In genomic region chr16:86609115-86609514, GRCh38 we compare ENCODE assay signal across 16 cellular contexts. TPM values are rescaled to one million over a fixed set of nuclear protein-coding genes. Genes with fewer than 3 reads are reported as not detected.
A peak's percentile ranks its signal among the peaks of the same experiment; 100 is the strongest.
DNase-seq lines count a peak whose midpoint lies in the region; ATAC-seq and TF ChIP-seq lines count a peak whose summit lies in the region.
"Had no signal": no experiment of that assay in that cellular context is flagged by ENCODE, and none has a peak within 500 bp of the region (broad histone marks: within the 10 kb centered on the region; RNA-seq: fewer than 3 reads in every experiment).

No MANE protein-coding gene starts in this region.

- H3K36me3 ChIP-seq in left ventricle myocardium inferior = no peaks in the 10 kb centered on the region
- no peaks in the 10 kb centered on the region for H3K36me3 ChIP-seq in gastroesophageal sphincter

- peaks cover 3% of the 10 kb centered on the region for H3K27me3 Mint-ChIP-seq in Calu3 (ENCODE audit: unreplicated experiment)

- no peak for TF ChIP-seq EP300 in gastroesophageal sphincter (IDR thresholded peaks at IDR 0.05)

- H3K4me3 ChIP-seq in left ventricle myocardium inferior = no peak overlapping the region
- H3K4me3 ChIP-seq in WI38 (ENCODE audit: low read depth, low read length) = peak overlapping the region; percentile 8; the same call in 1 of the 2 replicates
- H3K4me3 ChIP-seq in gastroesophageal sphincter = no peak overlapping the region

- BruUV-seq in Calu3 (replicated peaks; lab: Mats Ljungman, UMichigan) = no TSS peak

- DNase-seq in left ventricle myocardium inferior = no peak
- DNase-seq in Right ventricle myocardium inferior (ENCODE audit: missing footprints) = no peak
- peak; percentile 88 for DNase-seq in glomerular visceral epithelial cell (ENCODE audit: extremely low spot score)
- DNase-seq in stimulated activated CD4-positive, alpha-beta T cell treated with anti-CD3 and anti-CD28 coated beads, Interleukin-12 subunit alpha, Interleukin-12 subunit beta, amount 100 ng/mL, for 4 hours = no peak
- no peak for DNase-seq in DMS53 treated with DMSO at 0.1 percent for 48 hours (lab: John Stamatoyannopoulos, UW; ENCODE audit: unreplicated experiment)
- no peak for DNase-seq in Calu3
- DNase-seq: AML-193; erythroblast; islet precursor cell; NCI-H2029; stimulated activated CD4-positive, alpha-beta T cell treated with anti-CD3 and anti-CD28 coated beads, Interleukin-1b, Interleukin-23, amount 100 ng/mL, for 48 hours; T-helper 17 cell had no signal

- CTCF ChIA-PET in Calu3 (lab: Charles Lee) = interaction anchor here (1.3 kb wide), 1 partner anchor 18 kb away, joined by 3 read pairs; no protein-coding TSS in a partner anchor

- H3K4me3 Mint-ChIP-seq in Calu3 (ENCODE audit: low read depth, unreplicated experiment) = no peak overlapping the region
- H3K4me3 Mint-ChIP-seq: activated naive CD8-positive, alpha-beta T cell; stimulated activated naive CD8-positive, alpha-beta T cell treated with anti-CD3 and anti-CD28 coated beads, Interleukin-15, Interleukin-2, amounts not matched to agents 100 ng/mL and 50 ng/mL, for 24 hours; T-helper 17 cell had no signal

- ATAC-seq in Right ventricle myocardium inferior = no peak
- no peak for ATAC-seq in gastroesophageal sphincter
- ATAC-seq: T-helper 17 cell had no signal

- H3K36me3 Mint-ChIP-seq in Calu3 (ENCODE audit: insufficient read depth, unreplicated experiment) = no peaks in the 10 kb centered on the region
- H3K36me3 Mint-ChIP-seq: activated naive CD8-positive, alpha-beta T cell had no signal

- peaks cover 72% of the 10 kb centered on the region for H3K27me3 ChIP-seq in left ventricle myocardium inferior (ENCODE audit: low read depth)
- H3K27me3 ChIP-seq in gastroesophageal sphincter = peaks cover 92% of the 10 kb centered on the region

- 72 to 75% methylated on average over 4 to 5 of the region's 6 CpGs for WGBS in gastroesophageal sphincter (ENCODE audit: low coverage in 1 of 2), 2 donors

- H3K4me1 Mint-ChIP-seq in Calu3 (ENCODE audit: low read depth, unreplicated experiment) = peaks cover 7% of the 10 kb centered on the region

- H3K27ac ChIP-seq in left ventricle myocardium inferior (replicated peaks) = peak overlapping the region; percentile 23
- no peak overlapping the region for H3K27ac ChIP-seq in gastroesophageal sphincter

- intact Hi-C loops in left ventricle myocardium inferior (cut with micrococcal nuclease) = no loop called here
- intact Hi-C loops in Right ventricle myocardium inferior (cut with DNase I) = no loop called here
- intact Hi-C loops in Calu3 (cut with micrococcal nuclease; ENCODE audit: unreplicated experiment) = no loop called here

- no peaks in the 10 kb centered on the region for H3K9me3 ChIP-seq in left ventricle myocardium inferior (replicated peaks)
- no peaks in the 10 kb centered on the region for H3K9me3 ChIP-seq in gastroesophageal sphincter

- H3K9me3 Mint-ChIP-seq in Calu3 (ENCODE audit: low read depth, unreplicated experiment) = peaks cover 4% of the 10 kb centered on the region
- H3K9me3 Mint-ChIP-seq: stimulated activated naive CD8-positive, alpha-beta T cell treated with anti-CD3 and anti-CD28 coated beads, Interleukin-15, Interleukin-2, amounts not matched to agents 100 ng/mL and 50 ng/mL, for 24 hours had no signal

- TF ChIP-seq POLR2A in gastroesophageal sphincter (IDR thresholded peaks at IDR 0.05) = no peak

- TF ChIP-seq CTCF in left ventricle myocardium inferior (IDR thresholded peaks at IDR 0.05; ENCODE audit: borderline replicate concordance) (no peak), WI38 (IDR thresholded peaks at IDR 0.05; ENCODE audit: low read depth, low read length) (no peak), Calu3 (IDR thresholded peaks at IDR 0.05; ENCODE audit: unreplicated experiment) (no peak), gastroesophageal sphincter (IDR thresholded peaks at IDR 0.05) (no peak)

- H3K4me1 ChIP-seq in left ventricle myocardium inferior = peaks cover 18% of the 10 kb centered on the region
- H3K4me1 ChIP-seq in gastroesophageal sphincter = no peaks in the 10 kb centered on the region

- H3K27ac Mint-ChIP-seq in Calu3 (ENCODE audit: unreplicated experiment) = no peak overlapping the region
- H3K27ac Mint-ChIP-seq: activated naive CD8-positive, alpha-beta T cell; stimulated activated naive CD8-positive, alpha-beta T cell treated with anti-CD3 and anti-CD28 coated beads, Interleukin-15, Interleukin-2, amounts not matched to agents 100 ng/mL and 50 ng/mL, for 24 hours; T-helper 17 cell had no signal

RNA-seq across cellular contexts. Expression of gene FOXL1, which starts 30.8 kb away (rescaled TPM):
- total RNA-seq in left ventricle myocardium inferior (0.38 TPM), Right ventricle myocardium inferior (0.60 TPM), Calu3 (2022) (13.3 and 14.5 TPM in 2 replicates), gastroesophageal sphincter (under 1 TPM in 3 of 4 donors, not detected in 1; 0.25 to 0.81 (median 0.58) TPM)

RNA-seq across cellular contexts. Expression of gene FOXC2, which starts 42.5 kb away (rescaled TPM):
- total RNA-seq in left ventricle myocardium inferior (1.5 TPM), Right ventricle myocardium inferior (1.4 TPM), Calu3 (2022) (8.7 and 10.9 TPM in 2 replicates), gastroesophageal sphincter (1 to 10 TPM in 1 of 4 donors, under 1 TPM in 3; 0.40 to 1.5 (median 0.50) TPM)
- total RNA-seq: T-helper 17 cell had no signal

RNA-seq across cellular contexts. Expression of gene MTHFSD, which starts 54.1 kb away (rescaled TPM):
- 10.2 TPM for total RNA-seq in left ventricle myocardium inferior
- 10.0 TPM for total RNA-seq in Right ventricle myocardium inferior
- total RNA-seq in Calu3 (2022) = 47.8 and 48.9 TPM in 2 replicates
- total RNA-seq in gastroesophageal sphincter = 10 to 100 TPM; 12.5 to 26.6 (median 19.3) TPM
